22 cellular contexts compared by ENCODE assay signal in the genomic region with DNA sequence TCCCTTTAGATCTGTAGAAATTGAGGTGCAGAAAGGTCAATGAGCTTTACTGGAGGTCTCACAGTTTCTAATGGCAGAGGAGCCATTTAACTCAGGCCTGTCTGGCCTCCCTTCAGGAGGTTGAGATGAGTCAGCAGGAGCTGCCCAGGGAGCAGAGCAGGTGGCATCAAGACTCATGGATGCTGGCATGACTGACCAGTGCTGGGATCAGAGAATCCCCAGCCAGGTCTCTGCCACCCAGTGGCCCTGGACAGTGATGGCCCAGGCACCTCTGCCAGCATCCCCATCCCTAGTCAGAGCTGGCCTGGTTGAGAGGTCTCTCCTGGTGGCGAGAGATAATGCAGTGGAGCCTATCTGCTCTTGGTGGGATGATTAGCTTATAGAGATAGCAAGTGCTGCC. TPM values are rescaled to one million over a fixed set of nuclear protein-coding genes. Genes with fewer than 3 reads are reported as not detected.
DNase-seq lines count a peak whose midpoint lies in the region; ATAC-seq lines count a peak whose summit lies in the region.
"Had no signal": no experiment of that assay in that cellular context is flagged by ENCODE, and none has a peak within 500 bp of the region (broad histone marks: within the 10 kb centered on the region; RNA-seq: fewer than 3 reads in every experiment).

No MANE protein-coding gene starts in this region.

- intact Hi-C loops in activated CD4-positive, alpha-beta T cell treated with anti-CD3 and anti-CD28 coated beads for 36 hours (cut with DNase I, micrococcal nuclease): no loop called here

- ATAC-seq in activated CD4-positive, alpha-beta T cell treated with anti-CD3 and anti-CD28 coated beads for 36 hours: peak; percentile 17
- ATAC-seq in stimulated activated naive CD8-positive, alpha-beta T cell treated with anti-CD3 and anti-CD28 coated beads, Interleukin-15, Interleukin-2, amounts not matched to agents 100 U/mL and 50 U/mL, for 24 hours: peak; percentile 8
- no peak for ATAC-seq in HG03108 (IDR thresholded peaks at IDR 0.05; ENCODE audit: unreplicated experiment)
- ATAC-seq: activated CD8-positive, alpha-beta T cell treated with anti-CD3 and anti-CD28 coated beads, Interleukin-2, amount 10 ng/mL, durations not matched to agents 7 days and 5 days; left colon; stimulated activated memory B cell treated with anti-CD40 and anti-IgM and Interleukin-4, amounts not matched to agents 10 μg/mL and 1 μg/mL and 100 μg/mL, for 72 hours had no signal

- no peak overlapping the region for H3K27ac Mint-ChIP-seq in activated CD4-positive, alpha-beta T cell treated with anti-CD3 and anti-CD28 coated beads for 36 hours
- H3K27ac Mint-ChIP-seq: stimulated activated memory B cell treated with anti-CD40 and anti-IgM and Interleukin-4, amounts not matched to agents 10 μg/mL and 1 μg/mL and 100 μg/mL, for 72 hours had no signal

- no peak for DNase-seq in activated CD4-positive, alpha-beta T cell treated with anti-CD3 and anti-CD28 coated beads for 36 hours
- no peak for DNase-seq in activated CD4-positive, alpha-beta T cell treated with anti-CD3 and anti-CD28 coated beads for 4 hours
- DNase-seq in RPMI7951 (ENCODE audit: low read depth) (peak; percentile 21), myocyte (ENCODE audit: low read depth) (peak; percentile 63), NCI-H2196 (lab: John Stamatoyannopoulos, UW; ENCODE audit: unreplicated experiment) (no peak)
- no peak for DNase-seq in stimulated activated naive CD8-positive, alpha-beta T cell treated with anti-CD3 and anti-CD28 coated beads, Interleukin-15, Interleukin-2, amounts not matched to agents 100 U/mL and 50 U/mL, for 24 hours
- DNase-seq in activated CD8-positive, alpha-beta memory T cell treated with anti-CD3 and anti-CD28 coated beads, Interleukin-2, amount 50 U/mL, for 48 hours: no peak
- DNase-seq: activated CD8-positive, alpha-beta T cell treated with anti-CD3 and anti-CD28 coated beads, Interleukin-2, amount 10 ng/mL, durations not matched to agents 7 days and 5 days; anterior cingulate cortex; hippocampal formation; KBM-7; left colon; NCI-H1105; NCI-H1930; PC-9; SHP77; stimulated activated CD4-positive, alpha-beta T cell treated with anti-CD3 and anti-CD28 coated beads, Interleukin-15, amount 100 ng/mL, for 24 hours; testis had no signal

- H3K9me3 Mint-ChIP-seq in activated CD4-positive, alpha-beta T cell treated with anti-CD3 and anti-CD28 coated beads for 36 hours (ENCODE audit: low read depth): no peaks in the 10 kb centered on the region
- H3K9me3 Mint-ChIP-seq: stimulated activated memory B cell treated with anti-CD40 and anti-IgM and Interleukin-4, amounts not matched to agents 10 μg/mL and 1 μg/mL and 100 μg/mL, for 72 hours had no signal

- POLR2A ChIA-PET in activated CD4-positive, alpha-beta T cell treated with anti-CD3 and anti-CD28 coated beads for 36 hours (lab: Charles Lee): no interaction called here

- CTCF ChIA-PET in activated CD4-positive, alpha-beta T cell treated with anti-CD3 and anti-CD28 coated beads for 36 hours (lab: Charles Lee): interaction anchor here (0.8 kb wide), 1 partner anchor 273 kb away, joined by 3 read pairs; no protein-coding TSS in a partner anchor

- H3K4me3 Mint-ChIP-seq in activated CD4-positive, alpha-beta T cell treated with anti-CD3 and anti-CD28 coated beads for 36 hours: no peak overlapping the region
- H3K4me3 Mint-ChIP-seq: activated CD8-positive, alpha-beta T cell treated with anti-CD3 and anti-CD28 coated beads, Interleukin-2, amount 10 ng/mL, durations not matched to agents 7 days and 5 days; CD14-positive monocyte; stimulated activated memory B cell treated with anti-CD40 and anti-IgM and Interleukin-4, amounts not matched to agents 10 μg/mL and 1 μg/mL and 100 μg/mL, for 72 hours had no signal

- no peaks in the 10 kb centered on the region for H3K4me1 Mint-ChIP-seq in activated CD4-positive, alpha-beta T cell treated with anti-CD3 and anti-CD28 coated beads for 36 hours
- H3K4me1 Mint-ChIP-seq: stimulated activated memory B cell treated with anti-CD40 and anti-IgM and Interleukin-4, amounts not matched to agents 10 μg/mL and 1 μg/mL and 100 μg/mL, for 72 hours had no signal

- H3K27me3 Mint-ChIP-seq in activated CD4-positive, alpha-beta T cell treated with anti-CD3 and anti-CD28 coated beads for 36 hours: no peaks in the 10 kb centered on the region
- H3K27me3 Mint-ChIP-seq: stimulated activated memory B cell treated with anti-CD40 and anti-IgM and Interleukin-4, amounts not matched to agents 10 μg/mL and 1 μg/mL and 100 μg/mL, for 72 hours had no signal

- H3K36me3 Mint-ChIP-seq in activated CD4-positive, alpha-beta T cell treated with anti-CD3 and anti-CD28 coated beads for 36 hours (ENCODE audit: low read depth): peaks cover 46% of the 10 kb centered on the region

RNA-seq across cellular contexts. Expression of a gene that starts 43.0 kb away (rescaled TPM):
- 100 to 1,000 TPM; 143 to 187 TPM for total RNA-seq in activated CD4-positive, alpha-beta T cell treated with anti-CD3 and anti-CD28 coated beads for 36 hours
- 185 and 192 TPM in 2 replicates for total RNA-seq in RPMI7951 (2014; rRNA removed; shearing (Covaris generic))
- 13.7 and 14.4 TPM in 2 replicates for total RNA-seq in myocyte
- polyA plus RNA-seq in myocyte (2012): 50.7 TPM
- total RNA-seq: MCF 10A, PC-9 had no signal

Comparison
In these comparisons a context has a peak if more than half of its experiments do, and no peak if none do; other contexts are left out.
1. DNase-seq: peak in RPMI7951 (single experiment) and myocyte (single experiment); none in activated CD4-positive, alpha-beta T cell treated with anti-CD3 and anti-CD28 coated beads for 36 hours (single experiment), activated CD4-positive, alpha-beta T cell treated with anti-CD3 and anti-CD28 coated beads for 4 hours (0 of 2), stimulated activated naive CD8-positive, alpha-beta T cell treated with anti-CD3 and anti-CD28 coated beads, Interleukin-15, Interleukin-2, amounts not matched to agents 100 U/mL and 50 U/mL, for 24 hours (single experiment), activated CD8-positive, alpha-beta memory T cell treated with anti-CD3 and anti-CD28 coated beads, Interleukin-2, amount 50 U/mL, for 48 hours (single experiment) and NCI-H2196 (single experiment).